In the genomic region with DNA sequence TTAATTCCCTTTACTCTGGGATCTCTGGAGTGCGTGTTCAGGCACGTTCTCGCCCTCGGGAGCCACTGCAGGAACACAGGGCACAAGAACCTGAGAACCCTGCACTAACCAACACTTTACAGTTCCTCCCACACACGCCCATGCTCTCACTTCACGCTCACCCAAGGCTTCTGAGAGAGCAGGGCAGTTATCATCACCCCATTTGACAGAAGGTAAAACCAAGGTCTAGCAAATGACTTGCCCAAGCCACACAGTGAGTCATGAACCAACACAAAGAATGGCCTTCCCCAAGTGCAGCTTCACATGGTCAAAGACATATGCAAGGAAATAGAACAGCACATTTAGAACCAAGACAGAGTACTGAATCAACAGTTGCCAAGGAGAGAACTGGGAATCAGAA, we compare ENCODE assay signal across 16 cellular contexts. TPM values are rescaled to one million over a fixed set of nuclear protein-coding genes. Genes with fewer than 3 reads are reported as not detected.
"Had no signal": no experiment of that assay in that cellular context is flagged by ENCODE, and none has a peak within 500 bp of the region (broad histone marks: within the 10 kb centered on the region; RNA-seq: fewer than 3 reads in every experiment).

No MANE protein-coding gene starts in this region.

RNA-seq across cellular contexts. Expression of gene SPACA7, which starts 22.2 kb away (rescaled TPM):
- total RNA-seq: activated CD4-positive, alpha-beta memory T cell treated with anti-CD3 and anti-CD28 coated beads for 36 hours; activated CD4-positive, alpha-beta T cell treated with anti-CD3 and anti-CD28 coated beads, Interleukin-2, amount 10 ng/mL, durations not matched to agents 24 days and 14 days; activated naive CD8-positive, alpha-beta T cell treated with anti-CD3 and anti-CD28 coated beads for 36 hours; ascending aorta; chondrocyte; heart left ventricle; kidney epithelial cell; lower leg skin; mesothelial cell of epicardium; osteocyte; posterior vena cava; spleen; subcutaneous adipose tissue; thoracic aorta had no signal
- polyA plus RNA-seq: esophagus, heart left ventricle, immature natural killer cell, spleen had no signal
